Comparison of ENCODE assay signal across 8 cellular contexts in the genomic region with DNA sequence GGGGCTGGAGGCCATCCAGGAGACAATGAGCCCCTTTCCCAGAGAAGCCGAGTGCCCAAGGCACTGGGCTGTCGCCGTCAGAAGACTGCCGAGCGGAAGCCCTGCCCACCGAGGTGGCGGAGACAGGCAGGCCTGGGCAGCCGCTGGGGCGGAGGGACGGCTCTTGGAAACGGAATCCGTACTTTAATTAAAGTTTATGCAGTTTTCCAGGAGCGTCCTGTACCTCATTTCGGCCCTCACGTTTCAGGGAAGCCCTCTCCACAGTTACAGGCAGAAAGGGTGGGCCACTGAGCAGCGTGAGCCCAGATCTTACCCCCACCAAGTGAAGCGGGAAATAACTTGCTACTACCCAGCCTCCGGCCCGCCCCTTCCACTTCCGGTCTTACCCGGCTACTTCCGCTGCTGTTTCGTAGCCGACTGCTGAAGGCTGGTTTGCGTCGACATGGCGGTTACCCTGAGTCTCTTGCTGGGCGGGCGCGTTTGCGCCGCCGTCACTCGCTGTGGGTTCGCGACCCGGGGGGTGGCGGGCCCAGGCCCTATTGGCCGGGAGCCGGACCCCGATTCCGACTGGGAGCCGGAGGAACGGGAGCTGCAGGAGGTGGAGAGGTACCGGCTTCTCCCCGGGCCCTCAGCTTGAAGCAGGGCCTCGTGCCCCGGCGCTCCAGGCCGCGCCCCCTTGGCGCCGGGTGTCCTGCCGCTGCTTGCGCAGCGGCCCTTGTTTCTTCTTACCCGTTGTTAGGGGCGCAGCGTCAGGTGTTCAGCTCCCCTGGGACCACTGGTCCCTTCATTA. TPM values are rescaled to one million over a fixed set of nuclear protein-coding genes. Genes with fewer than 3 reads are reported as not detected.
DNase-seq lines count a peak whose midpoint lies in the region; ATAC-seq, FAIRE-seq and TF ChIP-seq lines count a peak whose summit lies in the region.

A gene with protein sequence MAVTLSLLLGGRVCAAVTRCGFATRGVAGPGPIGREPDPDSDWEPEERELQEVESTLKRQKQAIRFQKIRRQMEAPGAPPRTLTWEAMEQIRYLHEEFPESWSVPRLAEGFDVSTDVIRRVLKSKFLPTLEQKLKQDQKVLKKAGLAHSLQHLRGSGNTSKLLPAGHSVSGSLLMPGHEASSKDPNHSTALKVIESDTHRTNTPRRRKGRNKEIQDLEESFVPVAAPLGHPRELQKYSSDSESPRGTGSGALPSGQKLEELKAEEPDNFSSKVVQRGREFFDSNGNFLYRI (plus strand): TSS at position 402 of the 790 bp plus-strand sequence. CDS start 41 bp downstream, at position 443.

- H3K79me2 ChIP-seq in keratinocyte (ENCODE audit: control insufficient read depth, insufficient read depth, low read length), result peaks cover 43% of the 10 kb centered on the region

- peaks cover 3% of the 10 kb centered on the region for H3K9me1 ChIP-seq in keratinocyte (ENCODE audit: control insufficient read depth, extremely low read depth, insufficient read depth, low read length)

- ATAC-seq in HG03432 (IDR thresholded peaks at IDR 0.05; ENCODE audit: unreplicated experiment), result peak; percentile 92

- H3K36me3 ChIP-seq in keratinocyte (ENCODE audit: control insufficient read depth in 2 of 2, extremely low read depth in 1 of 2, insufficient read depth in 2 of 2, low read length in 2 of 2), result peaks cover 2 to 20% of the 10 kb centered on the region in 2 experiments

- TF ChIP-seq CTCF in keratinocyte (optimal IDR thresholded peaks at IDR 0.05 in 1 of 3, IDR thresholded peaks at IDR 0.05 in 1 of 3, conservative IDR thresholded peaks at IDR 0.05 in 1 of 3; ENCODE audit: extremely low read depth in 1 of 3, insufficient read depth in 2 of 3, low read length in 3 of 3), result no peak

- no peaks in the 10 kb centered on the region for H3K9me3 ChIP-seq in keratinocyte (ENCODE audit: control insufficient read depth, low read depth, low read length)

- H3K27ac ChIP-seq in keratinocyte (ENCODE audit: control insufficient read depth, insufficient read depth, low read length), result peak within 1 kb of the TSS; percentile 88

- H3K4me2 ChIP-seq in keratinocyte (ENCODE audit: control insufficient read depth, extremely low read depth, insufficient read depth, low read depth, low read length), result peak within 1 kb of the TSS; percentile 99

- no peaks in the 10 kb centered on the region for H3K27me3 ChIP-seq in keratinocyte (ENCODE audit: control insufficient read depth, extremely low read depth, insufficient read depth, low read length)

- DNase-seq in Ammon's horn (ENCODE audit: low spot score) (peak; percentile 97), NCI-H460 (ENCODE audit: extremely low read depth, low read depth) (peak; percentile 84), cerebellar cortex (ENCODE audit: low spot score) (peak; percentile 96), keratinocyte (ENCODE audit: low read depth, low spot score) (no peak)
- DNase-seq in activated CD4-positive, CD25-positive, alpha-beta regulatory T cell treated with anti-CD3 and anti-CD28 coated beads, Interleukin-2, amount 50 U/mL, for 72 hours, result peak; percentile 90
- peak; percentile 84 to 88 (median 85) for DNase-seq in stimulated activated CD4-positive, alpha-beta T cell treated with anti-CD3 and anti-CD28 coated beads, Interleukin-12 subunit alpha, Interleukin-12 subunit beta, amount 100 ng/mL, for 48 hours (ENCODE audit: low read depth in 2 of 3, low spot score in 1 of 3)

- peak within 1 kb of the TSS; percentile 69 to 94 (median 77) for H3K4me3 ChIP-seq in keratinocyte (ENCODE audit: control insufficient read depth in 2 of 3, extremely low read depth in 1 of 3, insufficient read depth in 2 of 3, low read depth in 1 of 3, low read length in 3 of 3)

- H2AFZ ChIP-seq in keratinocyte (ENCODE audit: control insufficient read depth, low read length), result peak within 1 kb of the TSS; percentile 100

- peak within 1 kb of the TSS; percentile 88 for H3K9ac ChIP-seq in keratinocyte (ENCODE audit: control insufficient read depth, extremely low read depth, insufficient read depth, low read length)

- dilution Hi-C loops in keratinocyte (cut with MboI; ENCODE audit: extremely low pct_ligation_motif_present, low sequenced_read_pairs), result no loop called here

- peaks cover 3% of the 10 kb centered on the region for H4K20me1 ChIP-seq in keratinocyte (ENCODE audit: control insufficient read depth, extremely low read depth, insufficient read depth, low read length)

- TF ChIP-seq POLR2A in GM19193 (IDR thresholded peaks at IDR 0.05; ENCODE audit: extremely low read depth, insufficient read depth, insufficient read length), result peak; percentile 97

- peak; percentile 51 for FAIRE-seq in keratinocyte (lab: Jason Lieb, UNC)

- H3K4me1 ChIP-seq in keratinocyte (ENCODE audit: control insufficient read depth, extremely low read depth, insufficient read depth, low read length), result peaks cover 42% of the 10 kb centered on the region

RNA-seq across cellular contexts. Expression of the gene that starts here (rescaled TPM):
- 119 and 120 TPM in 2 replicates for total RNA-seq in NCI-H460 (2014; rRNA removed; shearing (Covaris generic))
- 56.8 and 59.8 TPM in 2 replicates for polyA plus RNA-seq in NCI-H460 (2014; cell fraction: nucleus; rRNA removed)
- polyA plus RNA-seq in keratinocyte, result 46.3 to 60.0 TPM (median 54.9 TPM) in 3 replicates
- 47.4 TPM for polyA plus RNA-seq in keratinocyte (2011; ENCODE audit: low read depth)
- polyA plus RNA-seq in keratinocyte (2011; cell fraction: cytosol; rRNA removed), result 61.7 and 79.7 TPM in 2 replicates
- 34.7 and 36.9 TPM in 2 replicates for polyA plus RNA-seq in keratinocyte (2011; cell fraction: nucleus; rRNA removed)
- polyA plus RNA-seq in keratinocyte (2012; ENCODE audit: low replicate concordance), result 41.3 and 78.4 TPM in 2 replicates
- polyA minus RNA-seq in keratinocyte, result 17.5 to 25.9 TPM (median 21.8 TPM) in 3 replicates
- polyA minus RNA-seq in keratinocyte (2011; cell fraction: cytosol; rRNA and poly(A)+ RNA removed), result 26.7 TPM
- polyA minus RNA-seq in keratinocyte (2011; cell fraction: nucleus; rRNA and poly(A)+ RNA removed), result 9.2 and 12.5 TPM in 2 replicates
